20 cellular contexts compared by ENCODE assay signal in the genomic region with DNA sequence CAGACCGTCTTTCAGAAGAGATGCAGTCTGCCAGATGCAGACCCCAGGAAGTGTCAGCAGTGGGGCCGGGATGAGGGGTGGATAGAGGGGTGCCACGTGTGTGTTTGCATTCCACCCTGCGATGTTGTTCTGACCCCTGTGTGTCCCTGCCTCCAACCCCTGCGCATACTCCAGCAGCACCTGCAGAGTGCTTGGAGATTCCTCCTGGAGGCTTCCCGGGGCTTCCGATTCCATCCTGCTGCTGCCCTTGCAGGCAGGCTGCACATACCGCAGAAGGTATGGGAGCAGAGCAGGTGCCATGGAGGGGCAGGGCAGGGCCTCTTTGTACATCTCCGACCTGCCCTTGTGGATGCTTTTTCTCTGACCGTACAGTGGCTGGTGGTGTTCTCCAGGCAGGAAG.
DNase-seq lines count a peak whose midpoint lies in the region; ATAC-seq, FAIRE-seq and TF ChIP-seq lines count a peak whose summit lies in the region.
"Had no signal": no experiment of that assay in that cellular context is flagged by ENCODE, and none has a peak within 500 bp of the region (broad histone marks: within the 10 kb centered on the region; RNA-seq: fewer than 3 reads in every experiment).

No MANE protein-coding gene starts in this region.

- no peak overlapping the region for H4K8ac ChIP-seq in H1 (ENCODE audit: extremely low read depth, insufficient read depth, low read length)

- H3K36me3 ChIP-seq in HEK293 (ENCODE audit: control insufficient read depth in 2 of 2, insufficient read depth in 1 of 2, low read length in 2 of 2): no peaks in the 10 kb centered on the region
- no peaks in the 10 kb centered on the region for H3K36me3 ChIP-seq in H1 (ENCODE audit: control insufficient read depth in 2 of 4, insufficient read depth in 4 of 4, low read length in 3 of 4)
- H3K36me3 ChIP-seq: BE2C, HAP-1 had no signal

- H3K14ac ChIP-seq in H1 (ENCODE audit: insufficient read length): no peak overlapping the region

- 85% methylated on average over 10 of the region's 10 CpGs; no CpG with 5 or more reads in 1 of the 2 experiments for WGBS in H1 (ENCODE audit: extremely low coverage in 1 of 2, insufficient coverage in 1 of 2, insufficient read length in 1 of 2, insufficient replicate concordance in 2 of 2, low coverage in 1 of 2, low lambda C conversion rate in 2 of 2, missing lambda C conversion rate in 1 of 2), 2 experiments

- H3K9me3 ChIP-seq in HEK293 (ENCODE audit: control insufficient read depth, insufficient read depth, low read depth, low read length) (no peaks in the 10 kb centered on the region), H1 (ENCODE audit: insufficient read depth in 2 of 2, low read depth in 1 of 2, low read length in 1 of 2) (no peaks in the 10 kb centered on the region)
- H3K9me3 ChIP-seq: BE2C, HAP-1 had no signal

- H3K36me3 Mint-ChIP-seq in osteocyte (ENCODE audit: unreplicated experiment): peaks cover 4% of the 10 kb centered on the region
- H3K36me3 Mint-ChIP-seq: CD4-positive, alpha-beta memory T cell; IgD-negative memory B cell had no signal

- H3K27me3 Mint-ChIP-seq in osteocyte (ENCODE audit: unreplicated experiment): no peaks in the 10 kb centered on the region

- no peak overlapping the region for H2BK20ac ChIP-seq in H1 (ENCODE audit: low read length)

- no peak overlapping the region for H3K4me3 ChIP-seq in HEK293 (ENCODE audit: low read depth, low read length)
- H3K4me3 ChIP-seq in H1 (ENCODE audit: extremely low read depth in 1 of 4, insufficient read depth in 2 of 4, low read depth in 3 of 4, low read length in 4 of 4): no peak overlapping the region
- H3K4me3 ChIP-seq: HAP-1 had no signal

- no peak overlapping the region for H2BK12ac ChIP-seq in H1 (ENCODE audit: low read depth, low read length)

- no peak for TF ChIP-seq RAD21 in H1 (IDR thresholded peaks at IDR 0.05 in 1 of 2, conservative IDR thresholded peaks at IDR 0.05 in 1 of 2; ENCODE audit: low read depth in 2 of 2, low read length in 2 of 2)

- no peaks in the 10 kb centered on the region for H3K27me3 ChIP-seq in H1 (replicated peaks in 1 of 4; ENCODE audit: control insufficient read depth in 3 of 4, extremely low read depth in 1 of 4, insufficient read depth in 3 of 4, low read length in 3 of 4)
- H3K27me3 ChIP-seq: BE2C had no signal

- ATAC-seq in HG03025 (IDR thresholded peaks at IDR 0.05; ENCODE audit: low FRiP score, unreplicated experiment): no peak

- no peak overlapping the region; the same call in 1 of the 2 replicates for H2BK5ac ChIP-seq in H1 (ENCODE audit: low read depth, low read length)

- no peaks in the 10 kb centered on the region for H3K9me3 Mint-ChIP-seq in osteocyte (ENCODE audit: unreplicated experiment)
- H3K9me3 Mint-ChIP-seq: CD4-positive, alpha-beta memory T cell had no signal

- no peak overlapping the region for H4K5ac ChIP-seq in H1 (ENCODE audit: insufficient read length, low read depth, low read length)

- no peak overlapping the region for H3K4me3 Mint-ChIP-seq in osteocyte (ENCODE audit: unreplicated experiment)
- H3K4me3 Mint-ChIP-seq: CD4-positive, alpha-beta memory T cell; IgD-negative memory B cell had no signal

- no peak overlapping the region for H3K18ac ChIP-seq in H1 (ENCODE audit: extremely low read depth, low read length)

- CTCF ChIA-PET in HEK293 (lab: Yijun Ruan, JAX) (no interaction called here), H1 (lab: Charles Lee; ENCODE audit: partially characterized antibody) (no interaction called here)

- H3K27ac ChIP-seq in HEK293 (ENCODE audit: extremely low read depth, low read depth, low read length): no peak overlapping the region
- H3K27ac ChIP-seq in H1 (ENCODE audit: low read depth, low read length): no peak overlapping the region
- H3K27ac ChIP-seq: C4-2B, HL-60 had no signal

- no peak overlapping the region for H2BK15ac ChIP-seq in H1 (ENCODE audit: low read length)

- peaks cover 33% of the 10 kb centered on the region for H3K4me1 Mint-ChIP-seq in osteocyte (ENCODE audit: unreplicated experiment)
- H3K4me1 Mint-ChIP-seq: CD4-positive, alpha-beta memory T cell had no signal

- no peak overlapping the region for H3K4ac ChIP-seq in H1 (replicated peaks; ENCODE audit: insufficient read length, low read depth, low read length)

- no peaks in the 10 kb centered on the region for H4K20me1 ChIP-seq in H1 (replicated peaks in 1 of 2; ENCODE audit: control insufficient read depth in 1 of 2, insufficient read depth in 2 of 2, low read length in 2 of 2)

- TF ChIP-seq POLR2A in H1 (IDR thresholded peaks at IDR 0.05; ENCODE audit: control extremely low read depth in 1 of 2, low read depth in 2 of 2, low read length in 2 of 2): no peak

- H3K4me1 ChIP-seq in HEK293 (ENCODE audit: control insufficient read depth, insufficient read depth, low read length) (peaks cover 15% of the 10 kb centered on the region), H1 (replicated peaks in 1 of 4; ENCODE audit: control insufficient read depth in 3 of 4, insufficient read depth in 4 of 4, low read length in 3 of 4) (peaks cover 0 to 10% (median 3%) of the 10 kb centered on the region in 4 experiments; a peak in 3 of 7 replicates)
- H3K4me1 ChIP-seq: BE2C, HAP-1 had no signal

- no peak for FAIRE-seq in H1 (lab: Jason Lieb, UNC)
- FAIRE-seq: A204.1 had no signal

- TF ChIP-seq CTCF in HEK293 (tag by site-specific recombination; IDR thresholded peaks at IDR 0.05): no peak
- no peak for TF ChIP-seq CTCF in H1 (IDR thresholded peaks at IDR 0.05; ENCODE audit: control extremely low read depth in 1 of 3, insufficient read depth in 1 of 3, low read depth in 1 of 3, low read length in 3 of 3)
- no peak for TF ChIP-seq CTCF in osteocyte (IDR thresholded peaks at IDR 0.05)

- no peaks in the 10 kb centered on the region for H3K79me2 ChIP-seq in H1 (ENCODE audit: control insufficient read depth in 1 of 2, insufficient read depth in 2 of 2, low read length in 2 of 2)

- no peak overlapping the region for H3K56ac ChIP-seq in H1 (replicated peaks; ENCODE audit: insufficient read length, low read depth, low read length)

- H3K4me2 ChIP-seq in H1 (ENCODE audit: insufficient read depth in 1 of 2, low read depth in 2 of 2, low read length in 2 of 2): 0 out of 4 replicates have a peak overlapping the region, but pooled peaks of 1 of the 2 experiments have one; percentile 16

- no peak for TF ChIP-seq EP300 in H1 (IDR thresholded peaks at IDR 0.05; ENCODE audit: borderline replicate concordance in 1 of 2, low read depth in 2 of 2, low read length in 2 of 2)

- no peak overlapping the region for H4K91ac ChIP-seq in H1 (replicated peaks; ENCODE audit: insufficient read length, low read length)

- H2AFZ ChIP-seq in H1 (ENCODE audit: low read length): 0 out of 2 replicates have a peak overlapping the region, but pooled peaks have one; percentile 1

- no peak overlapping the region for H3K23ac ChIP-seq in H1 (ENCODE audit: insufficient read length)

- no peaks in the 10 kb centered on the region for H3K79me1 ChIP-seq in H1 (ENCODE audit: low read depth, low read length)

- DNase-seq in NCI-H345 treated with DMSO at 0.1 percent for 48 hours (lab: John Stamatoyannopoulos, UW; ENCODE audit: unreplicated experiment): peak; percentile 17
- DNase-seq in H1 (ENCODE audit: low read depth in 1 of 2, low spot score in 2 of 2): no peak
- no peak for DNase-seq in osteocyte (ENCODE audit: extremely low spot score, unreplicated experiment)
- no peak for DNase-seq in GF-D8 (lab: John Stamatoyannopoulos, UW)
- DNase-seq in activated CD8-positive, alpha-beta memory T cell treated with anti-CD3 and anti-CD28 coated beads, Interleukin-2, amount 50 U/mL, for 4 hours: no peak
- DNase-seq in CD1c-positive myeloid dendritic cell (ENCODE audit: extremely low spot score): no peak
- DNase-seq: ACHN; BE2C; CD4-positive, alpha-beta memory T cell; DMS153; DMS79; GDM1; KBM-7 had no signal

- no peaks in the 10 kb centered on the region for H3K23me2 ChIP-seq in H1 (ENCODE audit: low read depth, low read length)

- POLR2A ChIA-PET in HEK293 (lab: Yijun Ruan, JAX): no interaction called here
- POLR2A ChIA-PET in H1 (lab: Charles Lee; ENCODE audit: partially characterized antibody): no interaction called here

- no peak overlapping the region for H2BK120ac ChIP-seq in H1 (replicated peaks; ENCODE audit: low read depth, low read length)

- no peak overlapping the region for H3K9ac ChIP-seq in H1 (replicated peaks in 1 of 4; ENCODE audit: extremely low read depth in 1 of 4, low read depth in 3 of 4, low read length in 3 of 4)

- H3K27ac Mint-ChIP-seq in osteocyte (ENCODE audit: unreplicated experiment): peak overlapping the region; percentile 66
- H3K27ac Mint-ChIP-seq: CD4-positive, alpha-beta memory T cell; IgD-negative memory B cell had no signal

- no peak overlapping the region for H2AK5ac ChIP-seq in H1 (ENCODE audit: low read depth, low read length)

TF ChIP-seq in HEK293, 187 proteins besides CTCF, POLR2A, EP300 and RAD21:
- no peak for TF ChIP-seq ZNF600 (tag by site-specific recombination; IDR thresholded peaks at IDR 0.05)
- TF ChIP-seq ZIC2 (tag by site-specific recombination; IDR thresholded peaks at IDR 0.05): peak; percentile 47; the same call in 1 of the 2 replicates
TF ChIP-seq in HEK293: peak in this region for 1.

TF ChIP-seq in H1, 55 proteins besides CTCF, POLR2A, EP300 and RAD21:
- TF ChIP-seq KDM5A (IDR thresholded peaks at IDR 0.05; ENCODE audit: low read length) (no peak), EZH2 (IDR thresholded peaks at IDR 0.05; ENCODE audit: low read depth, low read length, severe bottlenecking) (no peak)
